In genomic region chr3:10764314-10765051, GRCh38 we compare ENCODE assay signal across 28 cellular contexts. TPM values are rescaled to one million over a fixed set of nuclear protein-coding genes. Genes with fewer than 3 reads are reported as not detected.
DNase-seq lines count a peak whose midpoint lies in the region; ATAC-seq and TF ChIP-seq lines count a peak whose summit lies in the region.
"Had no signal": no experiment of that assay in that cellular context is flagged by ENCODE, and none has a peak within 500 bp of the region (broad histone marks: within the 10 kb centered on the region; RNA-seq: fewer than 3 reads in every experiment).

No MANE protein-coding gene starts in this region.

- CTCF ChIA-PET in activated CD8-positive, alpha-beta memory T cell treated with anti-CD3 and anti-CD28 coated beads, Interleukin-2, amount 10 ng/mL, durations not matched to agents 7 days and 5 days (lab: Charles Lee): interaction anchor here (0.8 kb wide), 1 partner anchor 17 kb away, joined by 3 read pairs; no protein-coding TSS in a partner anchor

- H3K36me3 Mint-ChIP-seq in activated CD8-positive, alpha-beta memory T cell treated with anti-CD3 and anti-CD28 coated beads, Interleukin-2, amount 10 ng/mL, durations not matched to agents 7 days and 5 days: no peaks in the 10 kb centered on the region
- H3K36me3 Mint-ChIP-seq in glutamatergic neuron (ENCODE audit: unreplicated experiment): no peaks in the 10 kb centered on the region
- H3K36me3 Mint-ChIP-seq: activated naive CD4-positive, alpha-beta T cell treated with anti-CD3 and anti-CD28 coated beads, Interleukin-2, amount 50 U/mL, for 72 hours; IgD-negative memory B cell; natural killer cell had no signal

- H3K27me3 Mint-ChIP-seq in activated CD8-positive, alpha-beta memory T cell treated with anti-CD3 and anti-CD28 coated beads, Interleukin-2, amount 10 ng/mL, durations not matched to agents 7 days and 5 days: peaks cover 23% of the 10 kb centered on the region
- H3K27me3 Mint-ChIP-seq in glutamatergic neuron (ENCODE audit: unreplicated experiment): peaks cover 4% of the 10 kb centered on the region

- no peak overlapping the region for H3K4me3 Mint-ChIP-seq in activated CD8-positive, alpha-beta memory T cell treated with anti-CD3 and anti-CD28 coated beads, Interleukin-2, amount 10 ng/mL, durations not matched to agents 7 days and 5 days
- H3K4me3 Mint-ChIP-seq in glutamatergic neuron (ENCODE audit: unreplicated experiment): no peak overlapping the region
- H3K4me3 Mint-ChIP-seq: activated T-helper 1 cell treated with anti-CD3 and anti-CD28 coated beads, Interleukin-12 subunit alpha, Interleukin-12 subunit beta, Interleukin-2, Interleukin-4 antibody, amounts not matched to agents 30 ng/mL and 10 ng/mL and 1 ng/mL, durations not matched to agents 14 hours and 24 hours and 36 hours; IgD-negative memory B cell; natural killer cell had no signal

- peak overlapping the region; percentile 75 for H2AFZ ChIP-seq in neuron (ENCODE audit: low read depth, low read length)

- H3K36me3 ChIP-seq in neuron (ENCODE audit: insufficient read depth, low read length) (no peaks in the 10 kb centered on the region), vagina (no peaks in the 10 kb centered on the region)
- H3K36me3 ChIP-seq: BE2C, brain microvascular endothelial cell had no signal

- H3K4me1 Mint-ChIP-seq in activated CD8-positive, alpha-beta memory T cell treated with anti-CD3 and anti-CD28 coated beads, Interleukin-2, amount 10 ng/mL, durations not matched to agents 7 days and 5 days: no peaks in the 10 kb centered on the region
- H3K4me1 Mint-ChIP-seq in glutamatergic neuron (ENCODE audit: low read depth, unreplicated experiment): peaks cover 2% of the 10 kb centered on the region
- H3K4me1 Mint-ChIP-seq: IgD-negative memory B cell, natural killer cell had no signal

- no peak overlapping the region for H3K27ac Mint-ChIP-seq in activated CD8-positive, alpha-beta memory T cell treated with anti-CD3 and anti-CD28 coated beads, Interleukin-2, amount 10 ng/mL, durations not matched to agents 7 days and 5 days
- H3K27ac Mint-ChIP-seq in glutamatergic neuron (ENCODE audit: unreplicated experiment): no peak overlapping the region
- H3K27ac Mint-ChIP-seq: activated naive CD4-positive, alpha-beta T cell treated with anti-CD3 and anti-CD28 coated beads, Interleukin-2, amount 50 U/mL, for 72 hours; activated T-helper 1 cell treated with anti-CD3 and anti-CD28 coated beads, Interleukin-12 subunit alpha, Interleukin-12 subunit beta, Interleukin-2, Interleukin-4 antibody, amounts not matched to agents 30 ng/mL and 10 ng/mL and 1 ng/mL, durations not matched to agents 14 hours and 24 hours and 36 hours; IgD-negative memory B cell; natural killer cell had no signal

- H3K9me3 Mint-ChIP-seq in activated CD8-positive, alpha-beta memory T cell treated with anti-CD3 and anti-CD28 coated beads, Interleukin-2, amount 10 ng/mL, durations not matched to agents 7 days and 5 days (ENCODE audit: low read depth): no peaks in the 10 kb centered on the region
- no peaks in the 10 kb centered on the region for H3K9me3 Mint-ChIP-seq in glutamatergic neuron (ENCODE audit: unreplicated experiment)
- H3K9me3 Mint-ChIP-seq: activated naive CD4-positive, alpha-beta T cell treated with anti-CD3 and anti-CD28 coated beads, Interleukin-2, amount 50 U/mL, for 72 hours; activated T-helper 1 cell treated with anti-CD3 and anti-CD28 coated beads, Interleukin-12 subunit alpha, Interleukin-12 subunit beta, Interleukin-2, Interleukin-4 antibody, amounts not matched to agents 30 ng/mL and 10 ng/mL and 1 ng/mL, durations not matched to agents 14 hours and 24 hours and 36 hours; natural killer cell had no signal

- TF ChIP-seq CTCF in glutamatergic neuron (IDR thresholded peaks at IDR 0.05; ENCODE audit: partially characterized antibody, unreplicated experiment) (no peak), vagina (IDR thresholded peaks at IDR 0.05) (no peak)

- H3K4me3 ChIP-seq in neuron (ENCODE audit: low read length) (no peak overlapping the region), vagina (no peak overlapping the region)
- H3K4me3 ChIP-seq: coronary artery had no signal

- H3K27me3 ChIP-seq in neuron (ENCODE audit: insufficient read depth, low read length) (no peaks in the 10 kb centered on the region), vagina (peaks cover 4% of the 10 kb centered on the region)
- H3K27me3 ChIP-seq: BE2C, brain microvascular endothelial cell had no signal

- TF ChIP-seq POLR2A in vagina (IDR thresholded peaks at IDR 0.05): no peak

- peak; percentile 38 for DNase-seq in activated CD8-positive, alpha-beta memory T cell treated with anti-CD3 and anti-CD28 coated beads for 24 hours
- DNase-seq in activated CD8-positive, alpha-beta memory T cell treated with anti-CD3 and anti-CD28 coated beads, Interleukin-2, amount 10 ng/mL, durations not matched to agents 7 days and 5 days: no peak
- DNase-seq in glutamatergic neuron (peak; percentile 31), vagina (ENCODE audit: extremely low spot score in 2 of 2) (peak; percentile 67 to 89), SK-N-DZ (ENCODE audit: low spot score) (no peak), amniotic stem cell (lab: John Stamatoyannopoulos, UW) (no peak)
- no peak for DNase-seq in activated CD4-positive, alpha-beta T cell treated with anti-CD3 and anti-CD28 coated beads for 4 hours
- DNase-seq: activated CD4-positive, CD25-positive, alpha-beta regulatory T cell treated with anti-CD3 and anti-CD28 coated beads, Interleukin-2, amount 50 U/mL, for 72 hours; BE2C; brain microvascular endothelial cell; mesenchymal stem cell; MM.1S; natural killer cell; NCI-H1694 treated with DMSO at 0.1 percent for 48 hours; NCI-H69; small intestine; stimulated activated naive CD8-positive, alpha-beta T cell treated with anti-CD3 and anti-CD28 coated beads, Interleukin-15, Interleukin-2, amounts not matched to agents 100 U/mL and 50 U/mL, for 24 hours; trophoblast cell had no signal

- no peaks in the 10 kb centered on the region for H3K9me3 ChIP-seq in neuron (ENCODE audit: low read length)
- H3K9me3 ChIP-seq in vagina: no peaks in the 10 kb centered on the region
- H3K9me3 ChIP-seq: BE2C had no signal

- H3K4me1 ChIP-seq in neuron (ENCODE audit: insufficient read depth, low read length): peaks cover 11% of the 10 kb centered on the region
- H3K4me1 ChIP-seq in vagina: no peaks in the 10 kb centered on the region
- H3K4me1 ChIP-seq: BE2C had no signal

- no peak overlapping the region for H3K27ac ChIP-seq in vagina
- H3K27ac ChIP-seq: brain microvascular endothelial cell, coronary artery, HL-60 had no signal

- no peak for ATAC-seq in activated CD8-positive, alpha-beta memory T cell treated with anti-CD3 and anti-CD28 coated beads, Interleukin-2, amount 10 ng/mL, durations not matched to agents 7 days and 5 days
- ATAC-seq: activated naive CD4-positive, alpha-beta T cell treated with anti-CD3 and anti-CD28 coated beads, Interleukin-2, amount 50 U/mL, for 72 hours; natural killer cell; Right ventricle myocardium inferior; stimulated activated naive CD8-positive, alpha-beta T cell treated with anti-CD3 and anti-CD28 coated beads, Interleukin-15, Interleukin-2, amounts not matched to agents 100 U/mL and 50 U/mL, for 24 hours had no signal

- intact Hi-C loops in vagina (cut with DNase I): no loop called here

RNA-seq across cellular contexts. Expression of gene SLC6A11, which starts 51.5 kb away (rescaled TPM):
- not detected for total RNA-seq in activated CD8-positive, alpha-beta memory T cell treated with anti-CD3 and anti-CD28 coated beads, Interleukin-2, amount 10 ng/mL, durations not matched to agents 7 days and 5 days
- total RNA-seq in glutamatergic neuron (ENCODE audit: unreplicated experiment): not detected
- 0.25 TPM for total RNA-seq in vagina
- not detected in 2 replicates for polyA plus RNA-seq in SK-N-DZ (2014; cell fraction: cytosol; rRNA removed)
- not detected in 2 replicates for polyA plus RNA-seq in SK-N-DZ (2014; cell fraction: nucleus; rRNA removed)
- total RNA-seq: A172; activated naive CD4-positive, alpha-beta T cell treated with anti-CD3 and anti-CD28 coated beads, Interleukin-2, amount 50 U/mL, for 72 hours; activated T-helper 1 cell treated with anti-CD3 and anti-CD28 coated beads, Interleukin-12 subunit alpha, Interleukin-12 subunit beta, Interleukin-2, Interleukin-4 antibody, amounts not matched to agents 30 ng/mL and 10 ng/mL and 1 ng/mL, durations not matched to agents 14 hours and 24 hours and 36 hours; fibroblast of villous mesenchyme; natural killer cell; pulmonary artery endothelial cell; Right ventricle myocardium inferior had no signal
- polyA plus RNA-seq: IgD-negative memory B cell had no signal

Comparison
In these comparisons a context has a peak if more than half of its experiments do, and no peak if none do; other contexts are left out.
1. DNase-seq: peak in activated CD8-positive, alpha-beta memory T cell treated with anti-CD3 and anti-CD28 coated beads for 24 hours (single experiment), glutamatergic neuron (single experiment) and vagina (2 of 2); none in activated CD8-positive, alpha-beta memory T cell treated with anti-CD3 and anti-CD28 coated beads, Interleukin-2, amount 10 ng/mL, durations not matched to agents 7 days and 5 days (single experiment), SK-N-DZ (single experiment), activated CD4-positive, alpha-beta T cell treated with anti-CD3 and anti-CD28 coated beads for 4 hours (0 of 2) and amniotic stem cell (single experiment).